19 cellular contexts compared by ENCODE assay signal in the genomic region with DNA sequence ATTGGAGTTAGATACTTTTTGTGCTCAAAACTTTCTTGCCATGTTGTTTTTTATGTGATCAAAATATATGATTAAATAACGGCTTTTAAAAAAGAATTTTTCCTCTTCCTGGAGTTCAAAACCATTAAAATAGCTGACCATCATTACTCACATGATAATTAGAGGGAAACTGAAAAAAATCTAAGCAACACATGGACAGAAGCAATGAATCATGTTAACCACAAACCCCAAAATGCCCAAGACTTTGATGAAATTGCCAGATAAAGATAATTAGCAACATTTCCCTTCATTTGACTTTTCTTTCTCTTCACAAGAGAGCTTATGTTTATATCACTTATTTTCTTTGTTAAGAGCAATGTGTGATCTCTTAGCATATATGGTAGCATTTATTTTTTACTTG.
DNase-seq lines count a peak whose midpoint lies in the region; ATAC-seq and TF ChIP-seq lines count a peak whose summit lies in the region.
"Had no signal": no experiment of that assay in that cellular context is flagged by ENCODE, and none has a peak within 500 bp of the region (broad histone marks: within the 10 kb centered on the region; RNA-seq: fewer than 3 reads in every experiment).

No MANE protein-coding gene starts in this region.

- no peak for ATAC-seq in stimulated activated effector memory CD8-positive, alpha-beta T cell treated with anti-CD3 and anti-CD28 coated beads, Interleukin-12 subunit alpha, Interleukin-12 subunit beta, amount 100 ng/mL, for 72 hours
- no peak for ATAC-seq in HG02884 (IDR thresholded peaks at IDR 0.05; ENCODE audit: unreplicated experiment)
- ATAC-seq: activated CD4-positive, CD25-positive, alpha-beta regulatory T cell treated with anti-CD3 and anti-CD28 coated beads, Interleukin-2, amount 50 U/mL, for 24 hours; Panc1; stimulated activated memory B cell treated with anti-CD40 and anti-IgM and Interleukin-4, amounts not matched to agents 10 μg/mL and 1 μg/mL and 100 μg/mL, for 72 hours had no signal

- peaks cover 0 to 4% (median 0%) of the 10 kb centered on the region in 3 donors for H3K9me3 ChIP-seq in tibial artery

- no peaks in the 10 kb centered on the region for H3K36me3 Mint-ChIP-seq in stimulated activated effector memory CD8-positive, alpha-beta T cell treated with anti-CD3 and anti-CD28 coated beads, Interleukin-12 subunit alpha, Interleukin-12 subunit beta, amount 100 ng/mL, for 72 hours
- H3K36me3 Mint-ChIP-seq: stimulated activated memory B cell treated with anti-CD40 and anti-IgM and Interleukin-4, amounts not matched to agents 10 μg/mL and 1 μg/mL and 100 μg/mL, for 72 hours had no signal

- TF ChIP-seq CTCF in astrocyte of the spinal cord (IDR thresholded peaks at IDR 0.05; ENCODE audit: low read depth, low read length) (no peak), tibial artery (IDR thresholded peaks at IDR 0.05) (no peak)

- H3K4me1 ChIP-seq in tibial artery, result no peaks in the 10 kb centered on the region

- H3K36me3 ChIP-seq in tibial artery, result no peaks in the 10 kb centered on the region
- H3K36me3 ChIP-seq: brain microvascular endothelial cell had no signal

- intact Hi-C loops in tibial artery (cut with DNase I; ENCODE audit: low total_unique reads), result no loop called here

- H3K4me3 ChIP-seq in astrocyte of the spinal cord (ENCODE audit: low read depth, low read length) (no peak overlapping the region), tibial artery (no peak overlapping the region)

- peaks cover 9% of the 10 kb centered on the region for H3K9me3 Mint-ChIP-seq in stimulated activated effector memory CD8-positive, alpha-beta T cell treated with anti-CD3 and anti-CD28 coated beads, Interleukin-12 subunit alpha, Interleukin-12 subunit beta, amount 100 ng/mL, for 72 hours
- H3K9me3 Mint-ChIP-seq: T-helper 1 cell treated with Interleukin-12 subunit alpha and Interleukin-12 subunit beta and Interleukin-4 antibody, amounts not matched to agents 30 μg/mL and 1 μg/mL, for 36 hours had no signal

- H3K4me3 Mint-ChIP-seq in stimulated activated effector memory CD8-positive, alpha-beta T cell treated with anti-CD3 and anti-CD28 coated beads, Interleukin-12 subunit alpha, Interleukin-12 subunit beta, amount 100 ng/mL, for 72 hours, result no peak overlapping the region
- H3K4me3 Mint-ChIP-seq: stimulated activated memory B cell treated with anti-CD40 and anti-IgM and Interleukin-4, amounts not matched to agents 10 μg/mL and 1 μg/mL and 100 μg/mL, for 72 hours; T-helper 1 cell treated with Interleukin-12 subunit alpha and Interleukin-12 subunit beta and Interleukin-4 antibody, amounts not matched to agents 30 μg/mL and 1 μg/mL, for 36 hours had no signal

- H3K27ac Mint-ChIP-seq in stimulated activated effector memory CD8-positive, alpha-beta T cell treated with anti-CD3 and anti-CD28 coated beads, Interleukin-12 subunit alpha, Interleukin-12 subunit beta, amount 100 ng/mL, for 72 hours, result no peak overlapping the region
- H3K27ac Mint-ChIP-seq: stimulated activated memory B cell treated with anti-CD40 and anti-IgM and Interleukin-4, amounts not matched to agents 10 μg/mL and 1 μg/mL and 100 μg/mL, for 72 hours; T-helper 1 cell treated with Interleukin-12 subunit alpha and Interleukin-12 subunit beta and Interleukin-4 antibody, amounts not matched to agents 30 μg/mL and 1 μg/mL, for 36 hours had no signal

- in situ Hi-C loops in astrocyte of the spinal cord (cut with HindIII; ENCODE audit: low sequenced_read_pairs), result no loop called here

- peak; percentile 16 for DNase-seq in EL
- DNase-seq in MV-4-11 (lab: John Stamatoyannopoulos, UW), result peak; percentile 2
- peak; percentile 70 for DNase-seq in astrocyte of the spinal cord (ENCODE audit: low read depth, low spot score)
- peak; percentile 55 for DNase-seq in kidney glomerular epithelial cell (lab: John Stamatoyannopoulos, UW)
- DNase-seq in stimulated activated effector memory CD8-positive, alpha-beta T cell treated with anti-CD3 and anti-CD28 coated beads, Interleukin-12 subunit alpha, Interleukin-12 subunit beta, amount 100 ng/mL, for 72 hours (ENCODE audit: low spot score in 2 of 2), result no peak
- no peak for DNase-seq in activated CD8-positive, alpha-beta memory T cell treated with anti-CD3 and anti-CD28 coated beads, Interleukin-2, amount 50 U/mL, for 4 hours
- DNase-seq in tibial artery, result no peak
- DNase-seq: activated naive CD4-positive, alpha-beta T cell; brain microvascular endothelial cell; DMS 273 treated with DMSO at 0.1 percent for 48 hours; NCI-H1930; NCI-H526 treated with DMSO at 0.1 percent for 48 hours; occipital lobe; trophoblast cell had no signal

- H3K27me3 ChIP-seq in tibial artery, result no peaks in the 10 kb centered on the region
- H3K27me3 ChIP-seq: brain microvascular endothelial cell had no signal

- H3K4me1 Mint-ChIP-seq in stimulated activated effector memory CD8-positive, alpha-beta T cell treated with anti-CD3 and anti-CD28 coated beads, Interleukin-12 subunit alpha, Interleukin-12 subunit beta, amount 100 ng/mL, for 72 hours, result no peaks in the 10 kb centered on the region
- H3K4me1 Mint-ChIP-seq: stimulated activated memory B cell treated with anti-CD40 and anti-IgM and Interleukin-4, amounts not matched to agents 10 μg/mL and 1 μg/mL and 100 μg/mL, for 72 hours had no signal

- H3K27ac ChIP-seq in tibial artery, result no peak overlapping the region
- H3K27ac ChIP-seq: brain microvascular endothelial cell had no signal

Comparison
In these comparisons a context has a peak if more than half of its experiments do, and no peak if none do; other contexts are left out.
1. DNase-seq: peak in EL (single experiment), MV-4-11 (single experiment), astrocyte of the spinal cord (single experiment) and kidney glomerular epithelial cell (single experiment); none in stimulated activated effector memory CD8-positive, alpha-beta T cell treated with anti-CD3 and anti-CD28 coated beads, Interleukin-12 subunit alpha, Interleukin-12 subunit beta, amount 100 ng/mL, for 72 hours (0 of 2), activated CD8-positive, alpha-beta memory T cell treated with anti-CD3 and anti-CD28 coated beads, Interleukin-2, amount 50 U/mL, for 4 hours (single experiment) and tibial artery (0 of 2).